ENCODE assay signal across 23 cellular contexts in genomic region chr3:120169407-120169806, GRCh38.
"Had no signal": no experiment of that assay in that cellular context is flagged by ENCODE, and none has a peak within 500 bp of the region (broad histone marks: within the 10 kb centered on the region; RNA-seq: fewer than 3 reads in every experiment).

No MANE protein-coding gene starts in this region.

- H3K9me3 ChIP-seq: colonic mucosa, heart left ventricle, mucosa of descending colon, stomach, suprapubic skin, tibial nerve had no signal

- H3K4me1 ChIP-seq: colonic mucosa, heart left ventricle, tibial nerve had no signal

- H3K36me3 Mint-ChIP-seq: activated naive CD4-positive, alpha-beta T cell treated with anti-CD3 and anti-CD28 coated beads, Interleukin-2, amount 10 ng/mL, durations not matched to agents 7 days and 5 days had no signal

- H3K9me3 Mint-ChIP-seq: activated B cell treated with CpG ODN at 0.5 μM for 24 hours; activated naive CD4-positive, alpha-beta T cell treated with anti-CD3 and anti-CD28 coated beads, Interleukin-2, amount 10 ng/mL, durations not matched to agents 7 days and 5 days; effector memory CD8-positive, alpha-beta T cell; nephron progenitor cell; T-helper 1 cell treated with Interleukin-12 subunit alpha and Interleukin-12 subunit beta and Interleukin-4 antibody, amounts not matched to agents 30 μg/mL and 1 μg/mL, for 36 hours had no signal

- H3K79me2 ChIP-seq: parathyroid adenoma had no signal

- H3K36me3 ChIP-seq: colonic mucosa, heart left ventricle, stomach, suprapubic skin had no signal

- ATAC-seq: effector memory CD8-positive, alpha-beta T cell; heart left ventricle; right cardiac atrium had no signal

- H3K27ac ChIP-seq: colonic mucosa, heart left ventricle, parathyroid adenoma, stomach, suprapubic skin, tibial nerve had no signal

- DNase-seq: activated B cell treated with CpG ODN at 0.5 μM for 24 hours; activated CD4-positive, alpha-beta T cell treated with anti-CD3 and anti-CD28 coated beads for 36 hours; activated CD4-positive, alpha-beta T cell treated with anti-CD3 and anti-CD28 coated beads, Interleukin-2, amount 50 U/mL, for 4 hours; activated CD8-positive, alpha-beta memory T cell treated with anti-CD3 and anti-CD28 coated beads for 24 hours; activated effector memory CD4-positive, alpha-beta T cell treated with Interleukin-2 at 50 U/mL for 16 hours; activated naive CD4-positive, alpha-beta T cell treated with anti-CD3 and anti-CD28 coated beads, Interleukin-2, amount 10 ng/mL, durations not matched to agents 7 days and 5 days; activated T-cell treated with anti-CD3 and anti-CD28 coated beads, Interleukin-2, amount 50 U/mL, for 48 hours; amygdala; colonic mucosa; dorsolateral prefrontal cortex; effector memory CD8-positive, alpha-beta T cell; heart left ventricle; left cardiac atrium; mesendoderm; mucosa of descending colon; nephron progenitor cell; nucleus accumbens; right cardiac atrium; stomach had no signal

- H3K27ac Mint-ChIP-seq: activated B cell treated with CpG ODN at 0.5 μM for 24 hours; activated CD4-positive, alpha-beta T cell treated with anti-CD3 and anti-CD28 coated beads for 36 hours; activated naive CD4-positive, alpha-beta T cell treated with anti-CD3 and anti-CD28 coated beads, Interleukin-2, amount 10 ng/mL, durations not matched to agents 7 days and 5 days; effector memory CD8-positive, alpha-beta T cell; nephron progenitor cell; T-helper 1 cell treated with Interleukin-12 subunit alpha and Interleukin-12 subunit beta and Interleukin-4 antibody, amounts not matched to agents 30 μg/mL and 1 μg/mL, for 36 hours had no signal

- H3K27me3 Mint-ChIP-seq: activated B cell treated with CpG ODN at 0.5 μM for 24 hours; activated CD4-positive, alpha-beta T cell treated with anti-CD3 and anti-CD28 coated beads for 36 hours had no signal

- H3K9ac ChIP-seq: parathyroid adenoma had no signal

- H3K4me3 Mint-ChIP-seq: activated B cell treated with CpG ODN at 0.5 μM for 24 hours; activated CD4-positive, alpha-beta T cell treated with anti-CD3 and anti-CD28 coated beads for 36 hours; activated naive CD4-positive, alpha-beta T cell treated with anti-CD3 and anti-CD28 coated beads, Interleukin-2, amount 10 ng/mL, durations not matched to agents 7 days and 5 days; effector memory CD8-positive, alpha-beta T cell; nephron progenitor cell; T-helper 1 cell treated with Interleukin-12 subunit alpha and Interleukin-12 subunit beta and Interleukin-4 antibody, amounts not matched to agents 30 μg/mL and 1 μg/mL, for 36 hours had no signal

- H3K4me3 ChIP-seq: colonic mucosa, dorsolateral prefrontal cortex, heart left ventricle, mucosa of descending colon, stomach, suprapubic skin, tibial nerve had no signal

- H3K27me3 ChIP-seq: colonic mucosa, dorsolateral prefrontal cortex, heart left ventricle, stomach, suprapubic skin, tibial nerve had no signal

- H3K4me1 Mint-ChIP-seq: activated B cell treated with CpG ODN at 0.5 μM for 24 hours; activated CD4-positive, alpha-beta T cell treated with anti-CD3 and anti-CD28 coated beads for 36 hours; activated naive CD4-positive, alpha-beta T cell treated with anti-CD3 and anti-CD28 coated beads, Interleukin-2, amount 10 ng/mL, durations not matched to agents 7 days and 5 days had no signal
